In genomic region chr3:151675858-151676615, GRCh38 we compare ENCODE assay signal across 22 cellular contexts. TPM values are rescaled to one million over a fixed set of nuclear protein-coding genes. Genes with fewer than 3 reads are reported as not detected.
"Had no signal": no experiment of that assay in that cellular context is flagged by ENCODE, and none has a peak within 500 bp of the region (broad histone marks: within the 10 kb centered on the region; RNA-seq: fewer than 3 reads in every experiment).

No MANE protein-coding gene starts in this region.

- H3K27me3 ChIP-seq: heart right ventricle, neural progenitor cell, right lobe of liver had no signal

- H2AFZ ChIP-seq: neural progenitor cell had no signal

- H3K4me1 Mint-ChIP-seq: activated naive CD8-positive, alpha-beta T cell treated with anti-CD3 and anti-CD28 coated beads, Interleukin-2, amount 50 U/mL, for 24 hours; naive B cell; neural progenitor cell; stimulated activated naive CD8-positive, alpha-beta T cell treated with anti-CD3 and anti-CD28 coated beads, Interleukin-15, amount 100 ng/mL, for 72 hours had no signal

- H3K36me3 ChIP-seq: heart right ventricle, neural progenitor cell, right lobe of liver had no signal

- DNase-seq: activated CD4-positive, alpha-beta T cell treated with anti-CD3 and anti-CD28 coated beads, Interleukin-2, amount 50 U/mL, for 1 hour; activated naive CD4-positive, alpha-beta T cell treated with anti-CD3 and anti-CD28 coated beads for 36 hours; activated naive CD8-positive, alpha-beta T cell treated with anti-CD3 and anti-CD28 coated beads, Interleukin-2, amount 50 U/mL, for 24 hours; activated T-cell treated with anti-CD3 and anti-CD28 coated beads for 4 hours; dorsolateral prefrontal cortex; foreskin melanocyte; heart right ventricle; left colon; naive B cell; psoas muscle; right lobe of liver; stimulated activated CD4-positive, alpha-beta T cell treated with anti-CD3 and anti-CD28 coated beads, Interleukin-1b, Interleukin-23, amount 100 ng/mL, for 48 hours; stimulated activated naive CD8-positive, alpha-beta T cell treated with anti-CD3 and anti-CD28 coated beads, Interleukin-15, amount 100 ng/mL, for 72 hours; T-helper 2 cell had no signal

- H3K9me3 ChIP-seq: psoas muscle, right lobe of liver had no signal

- H3K27me3 Mint-ChIP-seq: stimulated activated naive CD8-positive, alpha-beta T cell treated with anti-CD3 and anti-CD28 coated beads, Interleukin-15, amount 100 ng/mL, for 72 hours; type B pancreatic cell had no signal

- H3K36me3 Mint-ChIP-seq: neural progenitor cell had no signal

- ATAC-seq: activated CD4-positive, CD25-positive, alpha-beta regulatory T cell treated with anti-CD3 and anti-CD28 coated beads, Interleukin-2, amount 50 U/mL, for 24 hours; activated naive CD8-positive, alpha-beta T cell treated with anti-CD3 and anti-CD28 coated beads, Interleukin-2, amount 50 U/mL, for 24 hours; left colon; psoas muscle; right lobe of liver; stimulated activated naive CD8-positive, alpha-beta T cell treated with anti-CD3 and anti-CD28 coated beads, Interleukin-15, amount 100 ng/mL, for 72 hours had no signal

- H3K27ac Mint-ChIP-seq: activated naive CD4-positive, alpha-beta T cell treated with anti-CD3 and anti-CD28 coated beads for 36 hours; activated naive CD8-positive, alpha-beta T cell treated with anti-CD3 and anti-CD28 coated beads, Interleukin-2, amount 50 U/mL, for 24 hours; neural progenitor cell; stimulated activated naive CD8-positive, alpha-beta T cell treated with anti-CD3 and anti-CD28 coated beads, Interleukin-15, amount 100 ng/mL, for 72 hours; type B pancreatic cell had no signal

- H3K4me3 Mint-ChIP-seq: activated naive CD4-positive, alpha-beta T cell treated with anti-CD3 and anti-CD28 coated beads for 36 hours; activated naive CD8-positive, alpha-beta T cell treated with anti-CD3 and anti-CD28 coated beads, Interleukin-2, amount 50 U/mL, for 24 hours; naive B cell; neural progenitor cell; stimulated activated naive CD8-positive, alpha-beta T cell treated with anti-CD3 and anti-CD28 coated beads, Interleukin-15, amount 100 ng/mL, for 72 hours; type B pancreatic cell had no signal

- H3K4me3 ChIP-seq: dorsolateral prefrontal cortex, heart right ventricle, neural progenitor cell, psoas muscle, right lobe of liver had no signal

- H3K9ac ChIP-seq: neural progenitor cell had no signal

- H3K9me3 Mint-ChIP-seq: activated naive CD8-positive, alpha-beta T cell treated with anti-CD3 and anti-CD28 coated beads, Interleukin-2, amount 50 U/mL, for 24 hours; neural progenitor cell had no signal

- H3K4me2 ChIP-seq: neural progenitor cell had no signal

- H3K4me1 ChIP-seq: heart right ventricle, neural progenitor cell, psoas muscle, right lobe of liver had no signal

- H3K27ac ChIP-seq: dorsolateral prefrontal cortex, heart right ventricle, neural progenitor cell, psoas muscle, right lobe of liver had no signal

RNA-seq across cellular contexts. Expression of gene AADACL2, which starts 57.7 kb away (rescaled TPM):
- total RNA-seq: activated CD8-positive, alpha-beta memory T cell treated with anti-CD3 and anti-CD28 coated beads for 36 hours; activated naive CD4-positive, alpha-beta T cell treated with anti-CD3 and anti-CD28 coated beads for 36 hours; dorsolateral prefrontal cortex; heart right ventricle; lung microvascular endothelial cell; mononuclear cell; osteocyte; psoas muscle; right lobe of liver; temporal lobe had no signal
